Comparison of ENCODE assay signal across 1 cellular context in genomic region chr1:213979751-213980605, GRCh38.
TF ChIP-seq lines count a peak whose summit lies in the region.

No MANE protein-coding gene starts in this region.

TF ChIP-seq in HepG2, 621 proteins besides CTCF, POLR2A, EP300 and RAD21:
- TF ChIP-seq ZNF572 (CRISPR knock-in tag; IDR thresholded peaks at IDR 0.05) (no peak), NR3C1 (CRISPR knock-in tag; IDR thresholded peaks at IDR 0.05) (no peak), ZNF275 (CRISPR knock-in tag; IDR thresholded peaks at IDR 0.05; ENCODE audit: borderline replicate concordance) (no peak), ZNF576 (CRISPR knock-in tag; IDR thresholded peaks at IDR 0.05) (no peak), ATF1 (CRISPR knock-in tag; IDR thresholded peaks at IDR 0.05) (no peak), KLF9 (CRISPR knock-in tag; IDR thresholded peaks at IDR 0.05; ENCODE audit: low read depth) (no peak), ZFP41 (CRISPR knock-in tag; IDR thresholded peaks at IDR 0.05; ENCODE audit: borderline replicate concordance) (no peak), GLMP (CRISPR knock-in tag; IDR thresholded peaks at IDR 0.05; ENCODE audit: borderline replicate concordance) (no peak), ZNF816 (CRISPR knock-in tag; IDR thresholded peaks at IDR 0.05; ENCODE audit: borderline replicate concordance) (no peak), ZBTB21 (CRISPR knock-in tag; IDR thresholded peaks at IDR 0.05) (no peak), HOXA3 (CRISPR knock-in tag; IDR thresholded peaks at IDR 0.05) (no peak), AGO2 (optimal IDR thresholded peaks at IDR 0.05; ENCODE audit: low read depth, low read length) (peak; percentile 51), TSC22D2 (CRISPR knock-in tag; IDR thresholded peaks at IDR 0.05; ENCODE audit: borderline replicate concordance) (no peak), HNRNPK (IDR thresholded peaks at IDR 0.05; ENCODE audit: low read depth, low read length, poor library complexity, severe bottlenecking) (peak; percentile 12)
- TF ChIP-seq, protein P1, sequence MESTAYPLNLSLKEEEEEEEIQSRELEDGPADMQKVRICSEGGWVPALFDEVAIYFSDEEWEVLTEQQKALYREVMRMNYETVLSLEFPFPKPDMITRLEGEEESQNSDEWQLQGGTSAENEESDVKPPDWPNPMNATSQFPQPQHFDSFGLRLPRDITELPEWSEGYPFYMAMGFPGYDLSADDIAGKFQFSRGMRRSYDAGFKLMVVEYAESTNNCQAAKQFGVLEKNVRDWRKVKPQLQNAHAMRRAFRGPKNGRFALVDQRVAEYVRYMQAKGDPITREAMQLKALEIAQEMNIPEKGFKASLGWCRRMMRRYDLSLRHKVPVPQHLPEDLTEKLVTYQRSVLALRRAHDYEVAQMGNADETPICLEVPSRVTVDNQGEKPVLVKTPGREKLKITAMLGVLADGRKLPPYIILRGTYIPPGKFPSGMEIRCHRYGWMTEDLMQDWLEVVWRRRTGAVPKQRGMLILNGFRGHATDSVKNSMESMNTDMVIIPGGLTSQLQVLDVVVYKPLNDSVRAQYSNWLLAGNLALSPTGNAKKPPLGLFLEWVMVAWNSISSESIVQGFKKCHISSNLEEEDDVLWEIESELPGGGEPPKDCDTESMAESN (CRISPR knock-in tag; conservative IDR thresholded peaks at IDR 0.05): no peak
- TF ChIP-seq, protein P2, sequence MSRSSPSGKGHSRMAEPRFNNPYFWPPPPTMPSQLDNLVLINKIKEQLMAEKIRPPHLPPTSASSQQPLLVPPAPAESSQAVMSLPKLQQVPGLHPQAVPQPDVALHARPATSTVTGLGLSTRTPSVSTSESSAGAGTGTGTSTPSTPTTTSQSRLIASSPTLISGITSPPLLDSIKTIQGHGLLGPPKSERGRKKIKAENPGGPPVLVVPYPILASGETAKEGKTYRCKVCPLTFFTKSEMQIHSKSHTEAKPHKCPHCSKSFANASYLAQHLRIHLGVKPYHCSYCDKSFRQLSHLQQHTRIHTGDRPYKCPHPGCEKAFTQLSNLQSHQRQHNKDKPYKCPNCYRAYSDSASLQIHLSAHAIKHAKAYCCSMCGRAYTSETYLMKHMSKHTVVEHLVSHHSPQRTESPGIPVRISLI (CRISPR knock-in tag; IDR thresholded peaks at IDR 0.05; ENCODE audit: borderline replicate concordance): no peak
